11 cellular contexts compared by ENCODE assay signal in the genomic region with DNA sequence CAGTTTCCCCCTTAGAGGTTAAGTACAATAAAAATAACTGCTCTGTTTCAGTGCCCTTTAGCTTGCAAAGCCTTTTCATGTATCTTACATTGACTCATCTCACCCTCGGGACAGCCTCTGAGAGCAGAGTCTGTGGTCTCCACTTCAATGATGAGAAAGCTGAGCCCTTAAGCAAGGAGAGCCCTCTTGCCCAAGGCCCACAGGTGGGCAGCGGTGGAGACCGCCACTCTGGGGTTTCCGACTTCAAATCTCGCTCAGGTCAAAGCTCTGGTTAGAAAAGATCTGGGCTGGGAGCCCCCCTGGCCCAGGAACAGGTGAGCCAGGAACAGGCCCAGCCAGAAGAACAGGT. TPM values are rescaled to one million over a fixed set of nuclear protein-coding genes. Genes with fewer than 3 reads are reported as not detected.
DNase-seq lines count a peak whose midpoint lies in the region; ATAC-seq and TF ChIP-seq lines count a peak whose summit lies in the region.
"Had no signal": no experiment of that assay in that cellular context is flagged by ENCODE, and none has a peak within 500 bp of the region (broad histone marks: within the 10 kb centered on the region; RNA-seq: fewer than 3 reads in every experiment).

No MANE protein-coding gene starts in this region.

- no peaks in the 10 kb centered on the region for H3K36me3 Mint-ChIP-seq in activated CD8-positive, alpha-beta memory T cell treated with anti-CD3 and anti-CD28 coated beads, Interleukin-2, amount 10 ng/mL, durations not matched to agents 7 days and 5 days
- H3K36me3 Mint-ChIP-seq in effector memory CD8-positive, alpha-beta T cell (ENCODE audit: insufficient read depth) = peaks cover 82% of the 10 kb centered on the region

- no peaks in the 10 kb centered on the region for H3K9me3 ChIP-seq in SU-DHL-6 (ENCODE audit: insufficient read depth, low read length)
- H3K9me3 ChIP-seq: SJSA1, tibial artery had no signal

- H3K9me3 Mint-ChIP-seq in activated CD8-positive, alpha-beta memory T cell treated with anti-CD3 and anti-CD28 coated beads, Interleukin-2, amount 10 ng/mL, durations not matched to agents 7 days and 5 days (ENCODE audit: low read depth) = no peaks in the 10 kb centered on the region
- H3K9me3 Mint-ChIP-seq in effector memory CD8-positive, alpha-beta T cell = no peaks in the 10 kb centered on the region
- H3K9me3 Mint-ChIP-seq in stimulated activated naive CD8-positive, alpha-beta T cell treated with anti-CD3 and anti-CD28 coated beads, Interleukin-15, amount 100 ng/mL, for 72 hours = no peaks in the 10 kb centered on the region

- H3F3A ChIP-seq in SU-DHL-6 (ENCODE audit: insufficient read depth) = peaks cover 15% of the 10 kb centered on the region

- no peaks in the 10 kb centered on the region for H3K9me2 ChIP-seq in SU-DHL-6 (replicated peaks; ENCODE audit: insufficient read depth, low read length)

- H3K27me3 Mint-ChIP-seq in activated CD8-positive, alpha-beta memory T cell treated with anti-CD3 and anti-CD28 coated beads, Interleukin-2, amount 10 ng/mL, durations not matched to agents 7 days and 5 days = no peaks in the 10 kb centered on the region
- H3K27me3 Mint-ChIP-seq in effector memory CD8-positive, alpha-beta T cell = no peaks in the 10 kb centered on the region
- H3K27me3 Mint-ChIP-seq in stimulated activated naive CD8-positive, alpha-beta T cell treated with anti-CD3 and anti-CD28 coated beads, Interleukin-15, amount 100 ng/mL, for 72 hours = no peaks in the 10 kb centered on the region

- peak overlapping the region; percentile 97 for H3K27ac Mint-ChIP-seq in activated CD8-positive, alpha-beta memory T cell treated with anti-CD3 and anti-CD28 coated beads, Interleukin-2, amount 10 ng/mL, durations not matched to agents 7 days and 5 days
- peak overlapping the region; percentile 52 to 99 for H3K27ac Mint-ChIP-seq in effector memory CD8-positive, alpha-beta T cell
- H3K27ac Mint-ChIP-seq in stimulated activated naive CD8-positive, alpha-beta T cell treated with anti-CD3 and anti-CD28 coated beads, Interleukin-15, amount 100 ng/mL, for 72 hours = peak overlapping the region; percentile 47 to 85

- no peaks in the 10 kb centered on the region for H3K36me3 ChIP-seq in SU-DHL-6 (ENCODE audit: low read length)
- H3K36me3 ChIP-seq: SJSA1 had no signal

- CTCF ChIA-PET in activated CD8-positive, alpha-beta memory T cell treated with anti-CD3 and anti-CD28 coated beads, Interleukin-2, amount 10 ng/mL, durations not matched to agents 7 days and 5 days (lab: Charles Lee) = interaction anchor here (1.0 to 2.1 kb wide), 10 partner anchors 8 to 381 kb away, joined by 3 to 9 read pairs (median 4); partner anchors contain the start of genes EFNA4 and PYGO2

- no peak overlapping the region for H3K4me3 ChIP-seq in SU-DHL-6 (ENCODE audit: insufficient read depth, low read length, poor library complexity, severe bottlenecking)
- H3K4me3 ChIP-seq: K562, SJSA1, tibial artery had no signal

- no peak for TF ChIP-seq CTCF in SU-DHL-6 (IDR thresholded peaks at IDR 0.05; ENCODE audit: insufficient read depth, low read length, poor library complexity, severe bottlenecking)

- no peaks in the 10 kb centered on the region for H4K20me1 ChIP-seq in SU-DHL-6 (ENCODE audit: low read depth, low read length)

- ATAC-seq in activated CD8-positive, alpha-beta memory T cell treated with anti-CD3 and anti-CD28 coated beads, Interleukin-2, amount 10 ng/mL, durations not matched to agents 7 days and 5 days = no peak
- no peak for ATAC-seq in effector memory CD8-positive, alpha-beta T cell (replicated peaks)
- ATAC-seq in stimulated activated naive CD8-positive, alpha-beta T cell treated with anti-CD3 and anti-CD28 coated beads, Interleukin-15, amount 100 ng/mL, for 72 hours = peak; percentile 39
- ATAC-seq in GM21526 (IDR thresholded peaks at IDR 0.05; ENCODE audit: low FRiP score, unreplicated experiment) = no peak
- no peak for ATAC-seq in GM19455 (IDR thresholded peaks at IDR 0.05; ENCODE audit: unreplicated experiment)
- ATAC-seq in GM18498 (IDR thresholded peaks at IDR 0.05; ENCODE audit: unreplicated experiment) = no peak
- ATAC-seq: K562 had no signal

- peak overlapping the region; percentile 88 for H3K27ac ChIP-seq in SU-DHL-6 (ENCODE audit: low read depth, low read length)
- H3K27ac ChIP-seq: SJSA1 had no signal

- no peak overlapping the region for H2AFZ ChIP-seq in SU-DHL-6 (ENCODE audit: low read depth, low read length, severe bottlenecking)

- H3K79me2 ChIP-seq in SU-DHL-6 (ENCODE audit: insufficient read depth, low read length) = peaks cover 5% of the 10 kb centered on the region; the same call in 1 of the 2 replicates

- DNase-seq in activated CD8-positive, alpha-beta memory T cell treated with anti-CD3 and anti-CD28 coated beads, Interleukin-2, amount 10 ng/mL, durations not matched to agents 7 days and 5 days = peak; percentile 68
- no peak for DNase-seq in activated CD8-positive, alpha-beta memory T cell treated with anti-CD3 and anti-CD28 coated beads for 24 hours
- no peak for DNase-seq in effector memory CD8-positive, alpha-beta T cell
- DNase-seq in stimulated activated naive CD8-positive, alpha-beta T cell treated with anti-CD3 and anti-CD28 coated beads, Interleukin-15, amount 100 ng/mL, for 72 hours = peak in 1 of 2 donors; percentile 53
- DNase-seq: tibial artery had no signal

- H3K4me3 Mint-ChIP-seq in activated CD8-positive, alpha-beta memory T cell treated with anti-CD3 and anti-CD28 coated beads, Interleukin-2, amount 10 ng/mL, durations not matched to agents 7 days and 5 days = peak overlapping the region; percentile 39
- peak overlapping the region; percentile 34 to 70 for H3K4me3 Mint-ChIP-seq in effector memory CD8-positive, alpha-beta T cell
- H3K4me3 Mint-ChIP-seq in stimulated activated naive CD8-positive, alpha-beta T cell treated with anti-CD3 and anti-CD28 coated beads, Interleukin-15, amount 100 ng/mL, for 72 hours = peak overlapping the region; percentile 58 to 67

- H3K9ac ChIP-seq in SU-DHL-6 (ENCODE audit: low read length) = no peak overlapping the region; the same call in 1 of the 2 replicates

- H3K4me1 Mint-ChIP-seq in activated CD8-positive, alpha-beta memory T cell treated with anti-CD3 and anti-CD28 coated beads, Interleukin-2, amount 10 ng/mL, durations not matched to agents 7 days and 5 days = peaks cover 70% of the 10 kb centered on the region
- peaks cover 63 to 68% of the 10 kb centered on the region in 2 donors for H3K4me1 Mint-ChIP-seq in effector memory CD8-positive, alpha-beta T cell (ENCODE audit: low read depth in 2 of 2)
- peaks cover 81% of the 10 kb centered on the region for H3K4me1 Mint-ChIP-seq in stimulated activated naive CD8-positive, alpha-beta T cell treated with anti-CD3 and anti-CD28 coated beads, Interleukin-15, amount 100 ng/mL, for 72 hours

- H3K27me3 ChIP-seq in SU-DHL-6 (ENCODE audit: low read length) = no peaks in the 10 kb centered on the region
- H3K27me3 ChIP-seq: SJSA1, tibial artery had no signal

- H3K4me2 ChIP-seq in SU-DHL-6 (ENCODE audit: low read depth, low read length, poor library complexity, severe bottlenecking) = peak overlapping the region; percentile 60

RNA-seq across cellular contexts. Expression of gene PMVK, which starts 4.3 kb away (rescaled TPM):
- 10 to 100 TPM; 43.6 to 46.8 TPM for total RNA-seq in activated CD8-positive, alpha-beta memory T cell treated with anti-CD3 and anti-CD28 coated beads, Interleukin-2, amount 10 ng/mL, durations not matched to agents 7 days and 5 days

RNA-seq across cellular contexts. Expression of gene PBXIP1, which starts 15.0 kb away (rescaled TPM):
- 10 to 100 TPM; 52.6 to 61.5 TPM for total RNA-seq in activated CD8-positive, alpha-beta memory T cell treated with anti-CD3 and anti-CD28 coated beads, Interleukin-2, amount 10 ng/mL, durations not matched to agents 7 days and 5 days

RNA-seq across cellular contexts. Expression of gene PYGO2, which starts 20.7 kb away (rescaled TPM):
- 10 to 100 TPM; 44.0 to 47.9 TPM for total RNA-seq in activated CD8-positive, alpha-beta memory T cell treated with anti-CD3 and anti-CD28 coated beads, Interleukin-2, amount 10 ng/mL, durations not matched to agents 7 days and 5 days

RNA-seq across cellular contexts. Expression of gene SHC1, which starts 29.7 kb away (rescaled TPM):
- 10 to 100 TPM; 48.0 to 57.4 TPM for total RNA-seq in activated CD8-positive, alpha-beta memory T cell treated with anti-CD3 and anti-CD28 coated beads, Interleukin-2, amount 10 ng/mL, durations not matched to agents 7 days and 5 days

RNA-seq across cellular contexts. Expression of gene CKS1B, which starts 33.6 kb away (rescaled TPM):
- total RNA-seq in activated CD8-positive, alpha-beta memory T cell treated with anti-CD3 and anti-CD28 coated beads, Interleukin-2, amount 10 ng/mL, durations not matched to agents 7 days and 5 days = 100 to 1,000 TPM; 149 to 155 TPM
